9 cellular contexts compared by ENCODE assay signal in the genomic region with DNA sequence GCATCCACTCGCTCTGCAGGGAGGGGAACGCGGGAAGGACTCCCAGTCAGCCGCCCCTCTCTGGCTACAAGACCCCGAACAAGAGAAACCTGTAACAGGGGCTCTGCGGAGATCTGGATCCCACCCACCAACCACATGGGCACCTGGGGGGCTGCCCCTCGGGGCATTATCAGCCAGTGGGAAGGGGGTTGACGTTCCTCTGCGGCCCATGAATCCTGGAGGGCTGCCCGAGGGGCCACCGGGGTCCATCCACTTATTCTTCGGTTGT. TPM values are rescaled to one million over a fixed set of nuclear protein-coding genes. Genes with fewer than 3 reads are reported as not detected.
A peak's percentile ranks its signal among the peaks of the same experiment; 100 is the strongest.
DNase-seq lines count a peak whose midpoint lies in the region; ATAC-seq and TF ChIP-seq lines count a peak whose summit lies in the region.
"Had no signal": no experiment of that assay in that cellular context is flagged by ENCODE, and none has a peak within 500 bp of the region (broad histone marks: within the 10 kb centered on the region; RNA-seq: fewer than 3 reads in every experiment).

No MANE protein-coding gene starts in this region.

- peaks cover 41% of the 10 kb centered on the region for H3K36me3 Mint-ChIP-seq in activated T-helper 17 cell treated with anti-CD3 and anti-CD28 coated beads, Interleukin-2, amount 50 U/mL, for 72 hours (ENCODE audit: low read depth)
- H3K36me3 Mint-ChIP-seq in stimulated activated effector memory CD8-positive, alpha-beta T cell treated with anti-CD3 and anti-CD28 coated beads, Interleukin-12 subunit alpha, Interleukin-12 subunit beta, amount 100 ng/mL, for 72 hours: peaks cover 43% of the 10 kb centered on the region

- peak overlapping the region; percentile 86 for H3K4me3 Mint-ChIP-seq in activated T-helper 17 cell treated with anti-CD3 and anti-CD28 coated beads, Interleukin-2, amount 50 U/mL, for 72 hours
- H3K4me3 Mint-ChIP-seq in stimulated activated effector memory CD8-positive, alpha-beta T cell treated with anti-CD3 and anti-CD28 coated beads, Interleukin-12 subunit alpha, Interleukin-12 subunit beta, amount 100 ng/mL, for 72 hours: peak overlapping the region; percentile 85

- peak overlapping the region; percentile 99 for H3K4me3 ChIP-seq in iPS-18c (ENCODE audit: insufficient read depth, low read depth, low read length)

- H3K9me3 Mint-ChIP-seq in activated T-helper 17 cell treated with anti-CD3 and anti-CD28 coated beads, Interleukin-2, amount 50 U/mL, for 72 hours: no peaks in the 10 kb centered on the region
- no peaks in the 10 kb centered on the region for H3K9me3 Mint-ChIP-seq in stimulated activated effector memory CD8-positive, alpha-beta T cell treated with anti-CD3 and anti-CD28 coated beads, Interleukin-12 subunit alpha, Interleukin-12 subunit beta, amount 100 ng/mL, for 72 hours

- H3K9me3 ChIP-seq in iPS-18c (ENCODE audit: control insufficient read depth, insufficient read depth, low read length): peaks cover 5% of the 10 kb centered on the region

- in situ Hi-C loops in GM13976 (cut with MboI; ENCODE audit: low sequenced_read_pairs, unreplicated experiment): no loop called here

- no peak for ATAC-seq in activated T-helper 17 cell treated with anti-CD3 and anti-CD28 coated beads, Interleukin-2, amount 50 U/mL, for 72 hours (replicated peaks)
- ATAC-seq in stimulated activated effector memory CD8-positive, alpha-beta T cell treated with anti-CD3 and anti-CD28 coated beads, Interleukin-12 subunit alpha, Interleukin-12 subunit beta, amount 100 ng/mL, for 72 hours: no peak
- no peak for ATAC-seq in HG03520 (IDR thresholded peaks at IDR 0.05; ENCODE audit: unreplicated experiment)
- ATAC-seq: activated CD4-positive, CD25-positive, alpha-beta regulatory T cell treated with anti-CD3 and anti-CD28 coated beads, Interleukin-2, amount 50 U/mL, for 24 hours had no signal

- peak; percentile 60 for DNase-seq in NCI-H1092 treated with DMSO at 0.1 percent for 48 hours (lab: John Stamatoyannopoulos, UW)
- no peak for DNase-seq in NCI-H1092 (lab: John Stamatoyannopoulos, UW)
- no peak for DNase-seq in stimulated activated effector memory CD8-positive, alpha-beta T cell treated with anti-CD3 and anti-CD28 coated beads, Interleukin-12 subunit alpha, Interleukin-12 subunit beta, amount 100 ng/mL, for 72 hours (ENCODE audit: low spot score in 2 of 2)
- DNase-seq in amniotic stem cell (lab: John Stamatoyannopoulos, UW): no peak
- DNase-seq in GM13976 (ENCODE audit: low spot score): no peak

- TF ChIP-seq CTCF in GM13976 (IDR thresholded peaks at IDR 0.05; ENCODE audit: borderline replicate concordance, control extremely low read depth, extremely low read depth, insufficient read depth, missing control alignments): no peak

- peaks cover 23% of the 10 kb centered on the region for H3K4me1 Mint-ChIP-seq in activated T-helper 17 cell treated with anti-CD3 and anti-CD28 coated beads, Interleukin-2, amount 50 U/mL, for 72 hours
- H3K4me1 Mint-ChIP-seq in stimulated activated effector memory CD8-positive, alpha-beta T cell treated with anti-CD3 and anti-CD28 coated beads, Interleukin-12 subunit alpha, Interleukin-12 subunit beta, amount 100 ng/mL, for 72 hours: peaks cover 73% of the 10 kb centered on the region

- no peak overlapping the region for H3K27ac Mint-ChIP-seq in activated T-helper 17 cell treated with anti-CD3 and anti-CD28 coated beads, Interleukin-2, amount 50 U/mL, for 72 hours
- no peak overlapping the region for H3K27ac Mint-ChIP-seq in stimulated activated effector memory CD8-positive, alpha-beta T cell treated with anti-CD3 and anti-CD28 coated beads, Interleukin-12 subunit alpha, Interleukin-12 subunit beta, amount 100 ng/mL, for 72 hours

- H3K27me3 Mint-ChIP-seq in activated T-helper 17 cell treated with anti-CD3 and anti-CD28 coated beads, Interleukin-2, amount 50 U/mL, for 72 hours: peaks cover 22% of the 10 kb centered on the region

RNA-seq across cellular contexts. Expression of a gene that starts 1.8 kb away (rescaled TPM):
- 1 to 10 TPM; 1.6 to 4.3 TPM for total RNA-seq in activated T-helper 17 cell treated with anti-CD3 and anti-CD28 coated beads, Interleukin-2, amount 50 U/mL, for 72 hours

RNA-seq across cellular contexts. Expression of a gene that starts 2.6 kb away (rescaled TPM):
- total RNA-seq in activated T-helper 17 cell treated with anti-CD3 and anti-CD28 coated beads, Interleukin-2, amount 50 U/mL, for 72 hours: 100 to 1,000 TPM; 235 to 375 TPM

RNA-seq across cellular contexts. Expression of a gene that starts 19.8 kb away (rescaled TPM):
- total RNA-seq in activated T-helper 17 cell treated with anti-CD3 and anti-CD28 coated beads, Interleukin-2, amount 50 U/mL, for 72 hours: 10 to 100 TPM; 36.1 to 57.3 TPM

RNA-seq across cellular contexts. Expression of a gene that starts 44.9 kb away (rescaled TPM):
- total RNA-seq in activated T-helper 17 cell treated with anti-CD3 and anti-CD28 coated beads, Interleukin-2, amount 50 U/mL, for 72 hours: 100 to 1,000 TPM; 232 to 395 TPM

RNA-seq across cellular contexts. Expression of a gene that starts 49.4 kb away (rescaled TPM):
- 10 to 100 TPM; 37.1 to 43.8 TPM for total RNA-seq in activated T-helper 17 cell treated with anti-CD3 and anti-CD28 coated beads, Interleukin-2, amount 50 U/mL, for 72 hours
